ENCODE assay signal across 1 cellular context in the genomic region with DNA sequence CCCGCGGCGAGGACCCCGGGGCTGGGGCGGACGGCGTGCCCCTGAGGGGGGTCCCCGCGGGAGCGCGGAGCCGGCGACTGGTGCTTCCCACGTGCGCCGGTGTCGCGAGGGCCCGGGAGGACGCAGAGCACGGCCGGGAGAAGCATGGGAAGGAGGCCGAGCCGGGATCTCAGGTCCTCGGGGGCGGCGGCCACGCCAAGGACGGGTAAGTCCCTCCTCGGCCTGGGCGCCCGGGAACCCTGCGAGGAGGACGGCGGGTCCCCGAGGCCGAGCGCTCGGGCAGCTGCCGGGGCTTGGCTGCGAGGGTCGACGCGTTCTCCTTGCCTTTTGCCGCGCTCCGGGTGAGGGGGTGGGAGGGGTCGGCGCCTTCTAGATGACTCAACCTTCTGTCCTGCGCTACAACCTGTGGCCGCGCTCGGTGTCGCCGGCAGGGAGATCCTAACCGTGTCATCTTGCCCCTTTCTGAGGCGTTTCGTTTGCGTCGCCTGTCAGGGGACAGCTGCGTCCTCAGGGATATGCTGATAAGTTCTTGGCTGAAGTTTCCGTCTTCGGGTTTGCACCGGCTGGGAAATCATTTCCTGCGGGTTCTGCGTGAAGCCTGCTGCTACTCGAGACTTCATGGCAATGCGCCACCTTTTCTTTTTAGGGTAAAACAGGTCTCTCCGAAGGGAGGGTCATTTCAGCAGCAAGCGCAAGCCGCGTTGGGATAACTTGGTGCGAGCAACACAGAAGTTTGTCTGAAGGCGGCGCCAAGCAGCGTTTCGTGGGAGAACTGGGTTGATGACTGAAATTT.
TF ChIP-seq lines count a peak whose summit lies in the region.

No MANE protein-coding gene starts in this region.

TF ChIP-seq in HepG2, 621 proteins besides CTCF, POLR2A, EP300 and RAD21 (continued from another document and continues in another):
- TF ChIP-seq, protein P1, sequence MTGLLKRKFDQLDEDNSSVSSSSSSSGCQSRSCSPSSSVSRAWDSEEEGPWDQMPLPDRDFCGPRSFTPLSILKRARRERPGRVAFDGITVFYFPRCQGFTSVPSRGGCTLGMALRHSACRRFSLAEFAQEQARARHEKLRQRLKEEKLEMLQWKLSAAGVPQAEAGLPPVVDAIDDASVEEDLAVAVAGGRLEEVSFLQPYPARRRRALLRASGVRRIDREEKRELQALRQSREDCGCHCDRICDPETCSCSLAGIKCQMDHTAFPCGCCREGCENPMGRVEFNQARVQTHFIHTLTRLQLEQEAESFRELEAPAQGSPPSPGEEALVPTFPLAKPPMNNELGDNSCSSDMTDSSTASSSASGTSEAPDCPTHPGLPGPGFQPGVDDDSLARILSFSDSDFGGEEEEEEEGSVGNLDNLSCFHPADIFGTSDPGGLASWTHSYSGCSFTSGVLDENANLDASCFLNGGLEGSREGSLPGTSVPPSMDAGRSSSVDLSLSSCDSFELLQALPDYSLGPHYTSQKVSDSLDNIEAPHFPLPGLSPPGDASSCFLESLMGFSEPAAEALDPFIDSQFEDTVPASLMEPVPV (CRISPR knock-in tag; IDR thresholded peaks at IDR 0.05) = no peak
- TF ChIP-seq ZNF12 (CRISPR knock-in tag; IDR thresholded peaks at IDR 0.05) (no peak), IRF1 (CRISPR knock-in tag; IDR thresholded peaks at IDR 0.05; ENCODE audit: low read depth) (no peak), ZNF644 (CRISPR knock-in tag; IDR thresholded peaks at IDR 0.05; ENCODE audit: low read depth) (0 out of 2 replicates have a peak, but pooled peaks have one; percentile 25), JARID2 (CRISPR knock-in tag; IDR thresholded peaks at IDR 0.05; ENCODE audit: insufficient replicate concordance) (no peak), ZNF331 (CRISPR knock-in tag; IDR thresholded peaks at IDR 0.05) (no peak), GZF1 (CRISPR knock-in tag; IDR thresholded peaks at IDR 0.05) (no peak), ZNF253 (CRISPR knock-in tag; IDR thresholded peaks at IDR 0.05; ENCODE audit: borderline replicate concordance) (no peak), CENPT (CRISPR knock-in tag; IDR thresholded peaks at IDR 0.05; ENCODE audit: low read depth) (no peak), MEIS1 (CRISPR knock-in tag; IDR thresholded peaks at IDR 0.05; ENCODE audit: borderline replicate concordance) (no peak; the same call in 1 of the 2 replicates), MAF1 (CRISPR knock-in tag; IDR thresholded peaks at IDR 0.05; ENCODE audit: borderline replicate concordance) (no peak), ZBTB38 (CRISPR knock-in tag; IDR thresholded peaks at IDR 0.05) (no peak), ZNF343 (CRISPR knock-in tag; IDR thresholded peaks at IDR 0.05) (no peak), HDAC1 (CRISPR knock-in tag; IDR thresholded peaks at IDR 0.05) (no peak), ZNF724P (CRISPR knock-in tag; IDR thresholded peaks at IDR 0.05; ENCODE audit: borderline replicate concordance) (no peak), MXI1 (IDR thresholded peaks at IDR 0.05; ENCODE audit: borderline replicate concordance, low read depth, low read length) (no peak; the same call in 2 of the 3 replicates), ZBTB7A (CRISPR knock-in tag; IDR thresholded peaks at IDR 0.05) (no peak), GPN1 (CRISPR knock-in tag; IDR thresholded peaks at IDR 0.05; ENCODE audit: borderline replicate concordance) (no peak), DR1 (CRISPR knock-in tag; IDR thresholded peaks at IDR 0.05) (no peak), DPF2 (CRISPR knock-in tag; IDR thresholded peaks at IDR 0.05; ENCODE audit: borderline replicate concordance, low read depth) (no peak), MLLT10 (CRISPR knock-in tag; IDR thresholded peaks at IDR 0.05) (no peak), ZFP36L2 (CRISPR knock-in tag; IDR thresholded peaks at IDR 0.05) (no peak), ZNF264 (CRISPR knock-in tag; IDR thresholded peaks at IDR 0.05) (no peak), ZNF441 (CRISPR knock-in tag; IDR thresholded peaks at IDR 0.05; ENCODE audit: borderline replicate concordance) (no peak), SKI (IDR thresholded peaks at IDR 0.05; ENCODE audit: partially characterized antibody) (no peak), ZNF670 (CRISPR knock-in tag; IDR thresholded peaks at IDR 0.05; ENCODE audit: borderline replicate concordance) (0 out of 2 replicates have a peak, but pooled peaks have one; percentile 34), POLR2G (IDR thresholded peaks at IDR 0.05; ENCODE audit: low read depth, low read length) (no peak), ZNF318 (CRISPR knock-in tag; IDR thresholded peaks at IDR 0.05) (no peak), MYC (CRISPR knock-in tag; IDR thresholded peaks at IDR 0.05; ENCODE audit: borderline replicate concordance) (no peak), JUND (CRISPR knock-in tag; IDR thresholded peaks at IDR 0.05) (no peak), ZNF737 (CRISPR knock-in tag; IDR thresholded peaks at IDR 0.05; ENCODE audit: borderline replicate concordance) (no peak), ZNF225 (CRISPR knock-in tag; IDR thresholded peaks at IDR 0.05) (no peak), SRSF9 (IDR thresholded peaks at IDR 0.05; ENCODE audit: borderline replicate concordance, insufficient read depth, low read depth, low read length, poor library complexity, severe bottlenecking) (no peak), SP4 (CRISPR knock-in tag; IDR thresholded peaks at IDR 0.05) (no peak), NONO (IDR thresholded peaks at IDR 0.05) (no peak), NONO (CRISPR knock-in tag; conservative IDR thresholded peaks at IDR 0.05) (no peak), ZNF674 (CRISPR knock-in tag; IDR thresholded peaks at IDR 0.05; ENCODE audit: low read depth) (no peak), ZNF720 (CRISPR knock-in tag; IDR thresholded peaks at IDR 0.05) (no peak), HOXA9 (CRISPR knock-in tag; IDR thresholded peaks at IDR 0.05; ENCODE audit: borderline replicate concordance) (no peak), ZNF230 (CRISPR knock-in tag; IDR thresholded peaks at IDR 0.05) (0 out of 2 replicates have a peak, but pooled peaks have one; percentile 26)
- TF ChIP-seq, protein P2, sequence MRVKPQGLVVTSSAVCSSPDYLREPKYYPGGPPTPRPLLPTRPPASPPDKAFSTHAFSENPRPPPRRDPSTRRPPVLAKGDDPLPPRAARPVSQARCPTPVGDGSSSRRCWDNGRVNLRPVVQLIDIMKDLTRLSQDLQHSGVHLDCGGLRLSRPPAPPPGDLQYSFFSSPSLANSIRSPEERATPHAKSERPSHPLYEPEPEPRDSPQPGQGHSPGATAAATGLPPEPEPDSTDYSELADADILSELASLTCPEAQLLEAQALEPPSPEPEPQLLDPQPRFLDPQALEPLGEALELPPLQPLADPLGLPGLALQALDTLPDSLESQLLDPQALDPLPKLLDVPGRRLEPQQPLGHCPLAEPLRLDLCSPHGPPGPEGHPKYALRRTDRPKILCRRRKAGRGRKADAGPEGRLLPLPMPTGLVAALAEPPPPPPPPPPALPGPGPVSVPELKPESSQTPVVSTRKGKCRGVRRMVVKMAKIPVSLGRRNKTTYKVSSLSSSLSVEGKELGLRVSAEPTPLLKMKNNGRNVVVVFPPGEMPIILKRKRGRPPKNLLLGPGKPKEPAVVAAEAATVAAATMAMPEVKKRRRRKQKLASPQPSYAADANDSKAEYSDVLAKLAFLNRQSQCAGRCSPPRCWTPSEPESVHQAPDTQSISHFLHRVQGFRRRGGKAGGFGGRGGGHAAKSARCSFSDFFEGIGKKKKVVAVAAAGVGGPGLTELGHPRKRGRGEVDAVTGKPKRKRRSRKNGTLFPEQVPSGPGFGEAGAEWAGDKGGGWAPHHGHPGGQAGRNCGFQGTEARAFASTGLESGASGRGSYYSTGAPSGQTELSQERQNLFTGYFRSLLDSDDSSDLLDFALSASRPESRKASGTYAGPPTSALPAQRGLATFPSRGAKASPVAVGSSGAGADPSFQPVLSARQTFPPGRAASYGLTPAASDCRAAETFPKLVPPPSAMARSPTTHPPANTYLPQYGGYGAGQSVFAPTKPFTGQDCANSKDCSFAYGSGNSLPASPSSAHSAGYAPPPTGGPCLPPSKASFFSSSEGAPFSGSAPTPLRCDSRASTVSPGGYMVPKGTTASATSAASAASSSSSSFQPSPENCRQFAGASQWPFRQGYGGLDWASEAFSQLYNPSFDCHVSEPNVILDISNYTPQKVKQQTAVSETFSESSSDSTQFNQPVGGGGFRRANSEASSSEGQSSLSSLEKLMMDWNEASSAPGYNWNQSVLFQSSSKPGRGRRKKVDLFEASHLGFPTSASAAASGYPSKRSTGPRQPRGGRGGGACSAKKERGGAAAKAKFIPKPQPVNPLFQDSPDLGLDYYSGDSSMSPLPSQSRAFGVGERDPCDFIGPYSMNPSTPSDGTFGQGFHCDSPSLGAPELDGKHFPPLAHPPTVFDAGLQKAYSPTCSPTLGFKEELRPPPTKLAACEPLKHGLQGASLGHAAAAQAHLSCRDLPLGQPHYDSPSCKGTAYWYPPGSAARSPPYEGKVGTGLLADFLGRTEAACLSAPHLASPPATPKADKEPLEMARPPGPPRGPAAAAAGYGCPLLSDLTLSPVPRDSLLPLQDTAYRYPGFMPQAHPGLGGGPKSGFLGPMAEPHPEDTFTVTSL (CRISPR knock-in tag; IDR thresholded peaks at IDR 0.05; ENCODE audit: borderline replicate concordance) = no peak
- TF ChIP-seq, protein P3, sequence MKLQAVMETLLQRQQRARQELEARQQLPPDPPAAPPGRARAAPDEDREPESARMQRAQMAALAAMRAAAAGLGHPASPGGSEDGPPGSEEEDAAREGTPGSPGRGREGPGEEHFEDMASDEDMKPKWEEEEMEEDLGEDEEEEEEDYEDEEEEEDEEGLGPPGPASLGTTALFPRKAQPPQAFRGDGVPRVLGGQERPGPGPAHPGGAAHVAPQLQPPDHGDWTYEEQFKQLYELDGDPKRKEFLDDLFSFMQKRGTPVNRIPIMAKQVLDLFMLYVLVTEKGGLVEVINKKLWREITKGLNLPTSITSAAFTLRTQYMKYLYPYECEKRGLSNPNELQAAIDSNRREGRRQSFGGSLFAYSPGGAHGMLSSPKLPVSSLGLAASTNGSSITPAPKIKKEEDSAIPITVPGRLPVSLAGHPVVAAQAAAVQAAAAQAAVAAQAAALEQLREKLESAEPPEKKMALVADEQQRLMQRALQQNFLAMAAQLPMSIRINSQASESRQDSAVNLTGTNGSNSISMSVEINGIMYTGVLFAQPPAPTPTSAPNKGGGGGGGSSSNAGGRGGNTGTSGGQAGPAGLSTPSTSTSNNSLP (IDR thresholded peaks at IDR 0.05; ENCODE audit: low read depth, low read length) = no peak
- TF ChIP-seq, protein P4, sequence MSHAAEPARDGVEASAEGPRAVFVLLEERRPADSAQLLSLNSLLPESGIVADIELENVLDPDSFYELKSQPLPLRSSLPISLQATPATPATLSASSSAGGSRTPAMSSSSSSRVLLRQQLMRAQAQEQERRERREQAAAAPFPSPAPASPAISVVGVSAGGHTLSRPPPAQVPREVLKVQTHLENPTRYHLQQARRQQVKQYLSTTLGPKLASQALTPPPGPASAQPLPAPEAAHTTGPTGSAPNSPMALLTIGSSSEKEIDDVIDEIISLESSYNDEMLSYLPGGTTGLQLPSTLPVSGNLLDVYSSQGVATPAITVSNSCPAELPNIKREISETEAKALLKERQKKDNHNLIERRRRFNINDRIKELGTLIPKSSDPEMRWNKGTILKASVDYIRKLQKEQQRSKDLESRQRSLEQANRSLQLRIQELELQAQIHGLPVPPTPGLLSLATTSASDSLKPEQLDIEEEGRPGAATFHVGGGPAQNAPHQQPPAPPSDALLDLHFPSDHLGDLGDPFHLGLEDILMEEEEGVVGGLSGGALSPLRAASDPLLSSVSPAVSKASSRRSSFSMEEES (CRISPR knock-in tag; IDR thresholded peaks at IDR 0.05) = no peak
